Comparison of ENCODE assay signal across 1 cellular context in the genomic region with DNA sequence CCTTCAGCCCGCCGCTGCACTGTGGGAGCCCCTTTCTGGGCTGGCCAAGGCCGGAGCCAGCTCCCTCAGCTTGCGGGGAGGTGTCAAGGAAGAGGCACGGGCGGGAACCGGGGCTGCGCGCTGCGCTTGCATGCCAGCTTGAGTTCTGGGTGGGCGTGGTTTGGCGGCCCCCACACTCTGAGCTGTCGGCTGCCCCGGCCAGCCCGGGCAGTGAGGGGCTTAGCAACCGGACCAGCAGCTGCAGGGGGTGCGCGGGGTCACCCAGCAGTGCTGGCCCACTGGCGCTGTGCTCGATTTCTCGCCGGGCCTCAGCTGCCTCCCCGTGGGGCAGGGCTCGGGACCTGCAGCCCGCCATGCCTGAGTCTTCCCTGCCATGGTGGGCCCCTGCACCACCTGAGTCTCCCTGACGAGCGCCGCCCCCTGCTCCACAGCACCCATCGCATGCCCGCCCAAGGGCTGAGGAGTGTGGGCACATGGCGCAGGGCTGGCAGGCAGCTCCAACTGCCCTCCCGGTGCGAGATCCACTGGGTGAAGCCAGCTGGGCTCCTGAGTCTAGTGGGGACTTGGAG.
TF ChIP-seq lines count a peak whose summit lies in the region.

No MANE protein-coding gene starts in this region.

TF ChIP-seq in HepG2, 621 proteins besides CTCF, POLR2A, EP300 and RAD21:
- TF ChIP-seq CENPX (CRISPR knock-in tag; IDR thresholded peaks at IDR 0.05): no peak
- peak; percentile 69 for TF ChIP-seq AGO2 (optimal IDR thresholded peaks at IDR 0.05; ENCODE audit: low read depth, low read length)
- no peak for TF ChIP-seq ZNF12 (CRISPR knock-in tag; IDR thresholded peaks at IDR 0.05)
TF ChIP-seq in HepG2: peak in this region for 1.
